8 cellular contexts compared by ENCODE assay signal in genomic region chr17:82536220-82537201, GRCh38. TPM values are rescaled to one million over a fixed set of nuclear protein-coding genes. Genes with fewer than 3 reads are reported as not detected.
DNase-seq lines count a peak whose midpoint lies in the region; ATAC-seq, FAIRE-seq and TF ChIP-seq lines count a peak whose summit lies in the region.

No MANE protein-coding gene starts in this region.

- H2AK5ac ChIP-seq in mesendoderm (ENCODE audit: low read length), result no peak overlapping the region

- H3K4me1 ChIP-seq in A549, result peaks cover 43% of the 10 kb centered on the region
- H3K4me1 ChIP-seq in colonic mucosa, result peaks cover 12% of the 10 kb centered on the region
- no peaks in the 10 kb centered on the region for H3K4me1 ChIP-seq in mesendoderm (ENCODE audit: control insufficient read depth, low read depth, low read length)

- peaks cover 85% of the 10 kb centered on the region for H3K79me2 ChIP-seq in mesendoderm (ENCODE audit: control insufficient read depth, insufficient read depth, low read length)

- intact Hi-C loops in colonic mucosa (cut with DNase I), result no loop called here

- TF ChIP-seq POLR2A in A549 (IDR thresholded peaks at IDR 0.05; ENCODE audit: low read length), result no peak

- peaks cover 19% of the 10 kb centered on the region for H3K79me1 ChIP-seq in mesendoderm (ENCODE audit: low read length)

- H3K36me3 ChIP-seq in colonic mucosa, result no peaks in the 10 kb centered on the region
- H3K36me3 ChIP-seq in mesendoderm (ENCODE audit: control insufficient read depth, insufficient read depth, low read length), result no peaks in the 10 kb centered on the region

- no peak overlapping the region for H3K4me3 ChIP-seq in A549
- no peak overlapping the region for H3K4me3 ChIP-seq in colonic mucosa
- H3K4me3 ChIP-seq in mesendoderm (ENCODE audit: low read length), result no peak overlapping the region

- POLR2A ChIA-PET in A549 (lab: Yijun Ruan, JAX), result interaction anchor here (1.3 kb wide), 1 partner anchor 17 kb away, joined by 7 read pairs; the partner anchor contains the start of gene FOXK2

- peak overlapping the region; percentile 40 to 57 for H3K9ac ChIP-seq in colonic mucosa (ENCODE audit: low read depth in 2 of 2, low read length in 2 of 2)
- H3K9ac ChIP-seq in mesendoderm (ENCODE audit: low read length), result no peak overlapping the region

- no peak for TF ChIP-seq RAD21 in A549 (conservative IDR thresholded peaks at IDR 0.05 in 1 of 2, IDR thresholded peaks at IDR 0.05 in 1 of 2)

- H3K18ac ChIP-seq in mesendoderm (ENCODE audit: low read length), result no peak overlapping the region

- TF ChIP-seq EP300 in A549 (IDR thresholded peaks at IDR 0.05), result no peak

- H3K27me3 ChIP-seq in colonic mucosa (no peaks in the 10 kb centered on the region), mesendoderm (ENCODE audit: insufficient read depth, low read length, poor library complexity) (no peaks in the 10 kb centered on the region)

- 35% methylated on average over 9 of the region's 9 CpGs for WGBS in A549 (ENCODE audit: missing lambda C conversion rate)
- no CpG with 5 or more reads among the region's 9 CpGs for WGBS in mesendoderm (ENCODE audit: extremely low coverage, insufficient coverage, low lambda C conversion rate)

- H3K9me3 ChIP-seq in A549, result no peaks in the 10 kb centered on the region
- H3K9me3 ChIP-seq in colonic mucosa, result no peaks in the 10 kb centered on the region

- no peak for TF ChIP-seq CTCF in A549 (IDR thresholded peaks at IDR 0.05)
- no peak for TF ChIP-seq CTCF in colonic mucosa (IDR thresholded peaks at IDR 0.05)

- no peak overlapping the region for H2BK15ac ChIP-seq in mesendoderm (replicated peaks; ENCODE audit: low read depth)

- peak overlapping the region; percentile 0 to 61; a peak in 4 of 6 replicates for H3K27ac ChIP-seq in A549
- peak overlapping the region; percentile 80 for H3K27ac ChIP-seq in colonic mucosa
- H3K27ac ChIP-seq in mesendoderm (ENCODE audit: low read depth, low read length), result no peak overlapping the region

- H2BK120ac ChIP-seq in mesendoderm (ENCODE audit: low read depth, low read length), result no peak overlapping the region

- CTCF ChIA-PET in A549 (lab: Yijun Ruan, JAX), result interaction anchor here (0.5 to 5.3 kb wide), 19 partner anchors 8 to 422 kb away, joined by 3 to 33 read pairs (median 3); no protein-coding TSS in a partner anchor

- no peak overlapping the region for H3K23ac ChIP-seq in mesendoderm (ENCODE audit: low read length)

- no peak overlapping the region for H4K5ac ChIP-seq in mesendoderm (ENCODE audit: low read length)

- no peak overlapping the region for H3K4ac ChIP-seq in mesendoderm (ENCODE audit: low read depth, low read length)

- peak overlapping the region; percentile 43 for H3K4me2 ChIP-seq in A549
- H3K4me2 ChIP-seq in mesendoderm (ENCODE audit: low read length), result no peak overlapping the region

- H2BK5ac ChIP-seq in mesendoderm (ENCODE audit: low read length), result no peak overlapping the region

- DNase-seq in A549 (ENCODE audit: low read depth in 1 of 2, low spot score in 1 of 2), result no peak
- DNase-seq in M059J (ENCODE audit: low read depth), result peak; percentile 77
- peak; percentile 56 for DNase-seq in colonic mucosa
- no peak for DNase-seq in mesendoderm
- no peak for DNase-seq in stimulated activated CD8-positive, alpha-beta memory T cell treated with anti-CD3 and anti-CD28 coated beads, Interleukin-4, amount 100 ng/mL, for 48 hours

- ATAC-seq in A549 (peak; percentile 21 to 48; a peak in 3 of 6 replicates), HG02678 (IDR thresholded peaks at IDR 0.05; ENCODE audit: unreplicated experiment) (no peak), GM19397 (IDR thresholded peaks at IDR 0.05; ENCODE audit: unreplicated experiment) (no peak), GM18907 (IDR thresholded peaks at IDR 0.05; ENCODE audit: unreplicated experiment) (no peak)

- peak overlapping the region; percentile 5 for H3K56ac ChIP-seq in mesendoderm (ENCODE audit: low read length)

- no peak overlapping the region for H4K8ac ChIP-seq in mesendoderm (ENCODE audit: low read depth, low read length)

- no peak for FAIRE-seq in A549 (lab: Jason Lieb, UNC)

TF ChIP-seq in A549, 52 proteins besides CTCF, POLR2A, EP300 and RAD21:
- TF ChIP-seq EHMT2 (IDR thresholded peaks at IDR 0.05; ENCODE audit: low read depth), result no peak
- no peak for TF ChIP-seq ATOH8 (CRISPR knock-in tag; IDR thresholded peaks at IDR 0.05; ENCODE audit: low read depth)
- TF ChIP-seq FOSL2 (IDR thresholded peaks at IDR 0.05), result no peak
- peak; percentile 37; the same call in 1 of the 2 replicates for TF ChIP-seq FOSL2 (CRISPR knock-in tag; IDR thresholded peaks at IDR 0.05)
- TF ChIP-seq NR3C1 (IDR thresholded peaks at IDR 0.05), result no peak
- TF ChIP-seq RARB (CRISPR knock-in tag; IDR thresholded peaks at IDR 0.05), result no peak

RNA-seq across cellular contexts. Expression of gene FOXK2, which starts 17.0 kb away (rescaled TPM):
- polyA plus RNA-seq in A549 (2011; rRNA removed), result 34.8 and 35.9 TPM in 2 replicates
- 32.8 and 42.8 TPM in 2 replicates for polyA plus RNA-seq in A549 (2012; cell fraction: cytosol; rRNA removed)
- polyA plus RNA-seq in A549 (2012; cell fraction: nucleus; rRNA removed), result 49.2 and 51.8 TPM in 2 replicates
- 37.5 to 39.2 TPM (median 38.2 TPM) in 3 replicates for polyA plus RNA-seq in A549 (2017; fragmentation: RNase III; extraction: RNeasy Plus Mini Kit Qiagen cat#74134 plus additional on column Dnase treatment)
- 78.5 and 90.0 TPM in 2 replicates for polyA minus RNA-seq in A549 (2011; rRNA and poly(A)+ RNA removed)
- 21.4 and 30.7 TPM in 2 replicates for total RNA-seq in M059J (2014; rRNA removed; shearing (Covaris generic))
- total RNA-seq in colonic mucosa, result 10 to 100 TPM; 34.8 to 44.5 TPM
- 34.6 TPM for polyA plus RNA-seq in mesendoderm (2013, experiment 1 of 2)
- polyA plus RNA-seq in mesendoderm (2013, experiment 2 of 2), result 41.1 TPM

Comparison
In these comparisons a context has a peak if more than half of its experiments do, and no peak if none do; other contexts are left out.
1. ATAC-seq: peak in A549 (2 of 2); none in HG02678 (single experiment), GM19397 (single experiment) and GM18907 (single experiment).
2. DNase-seq: peak in M059J (single experiment) and colonic mucosa (single experiment); none in A549 (0 of 2), mesendoderm (single experiment) and stimulated activated CD8-positive, alpha-beta memory T cell treated with anti-CD3 and anti-CD28 coated beads, Interleukin-4, amount 100 ng/mL, for 48 hours (single experiment).